In the genomic region with DNA sequence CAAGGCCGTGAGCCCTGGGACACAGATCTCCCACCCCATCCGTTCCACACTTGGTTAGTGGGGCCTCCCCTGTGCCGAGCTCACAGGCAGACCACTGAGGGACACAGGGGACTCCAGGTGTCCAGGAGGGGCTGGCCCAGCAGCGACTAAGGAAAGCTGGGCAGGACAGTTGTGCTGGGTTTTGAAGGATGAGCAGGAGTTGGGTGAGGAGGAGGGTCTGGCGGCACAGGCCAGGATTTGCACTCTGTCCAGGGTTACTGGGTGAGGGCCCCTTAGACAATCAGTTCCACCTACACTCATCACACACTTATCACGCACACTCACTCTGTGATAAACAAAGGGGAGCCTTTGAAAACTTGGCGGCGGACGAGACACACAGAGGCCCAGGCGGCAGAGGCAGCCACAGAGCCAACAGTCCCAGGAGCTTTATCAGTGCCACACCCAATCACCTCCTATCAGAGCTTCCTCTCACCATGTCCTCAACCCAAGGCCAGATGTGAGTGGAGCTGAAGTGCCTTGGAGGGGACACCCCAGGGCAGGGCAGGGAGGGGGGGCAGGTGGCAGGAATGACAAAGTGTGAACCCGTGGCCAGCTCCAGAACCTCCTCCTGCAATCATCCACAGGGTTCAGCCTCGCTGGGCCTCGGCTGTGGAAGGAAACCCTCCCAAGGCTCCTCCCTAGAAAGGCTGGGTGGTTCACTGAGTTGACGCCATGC, we compare ENCODE assay signal across 1 cellular context.
TF ChIP-seq lines count a peak whose summit lies in the region.

No MANE protein-coding gene starts in this region.

TF ChIP-seq in HepG2, 621 proteins besides CTCF, POLR2A, EP300 and RAD21 (continued from another document):
- TF ChIP-seq, protein P1, sequence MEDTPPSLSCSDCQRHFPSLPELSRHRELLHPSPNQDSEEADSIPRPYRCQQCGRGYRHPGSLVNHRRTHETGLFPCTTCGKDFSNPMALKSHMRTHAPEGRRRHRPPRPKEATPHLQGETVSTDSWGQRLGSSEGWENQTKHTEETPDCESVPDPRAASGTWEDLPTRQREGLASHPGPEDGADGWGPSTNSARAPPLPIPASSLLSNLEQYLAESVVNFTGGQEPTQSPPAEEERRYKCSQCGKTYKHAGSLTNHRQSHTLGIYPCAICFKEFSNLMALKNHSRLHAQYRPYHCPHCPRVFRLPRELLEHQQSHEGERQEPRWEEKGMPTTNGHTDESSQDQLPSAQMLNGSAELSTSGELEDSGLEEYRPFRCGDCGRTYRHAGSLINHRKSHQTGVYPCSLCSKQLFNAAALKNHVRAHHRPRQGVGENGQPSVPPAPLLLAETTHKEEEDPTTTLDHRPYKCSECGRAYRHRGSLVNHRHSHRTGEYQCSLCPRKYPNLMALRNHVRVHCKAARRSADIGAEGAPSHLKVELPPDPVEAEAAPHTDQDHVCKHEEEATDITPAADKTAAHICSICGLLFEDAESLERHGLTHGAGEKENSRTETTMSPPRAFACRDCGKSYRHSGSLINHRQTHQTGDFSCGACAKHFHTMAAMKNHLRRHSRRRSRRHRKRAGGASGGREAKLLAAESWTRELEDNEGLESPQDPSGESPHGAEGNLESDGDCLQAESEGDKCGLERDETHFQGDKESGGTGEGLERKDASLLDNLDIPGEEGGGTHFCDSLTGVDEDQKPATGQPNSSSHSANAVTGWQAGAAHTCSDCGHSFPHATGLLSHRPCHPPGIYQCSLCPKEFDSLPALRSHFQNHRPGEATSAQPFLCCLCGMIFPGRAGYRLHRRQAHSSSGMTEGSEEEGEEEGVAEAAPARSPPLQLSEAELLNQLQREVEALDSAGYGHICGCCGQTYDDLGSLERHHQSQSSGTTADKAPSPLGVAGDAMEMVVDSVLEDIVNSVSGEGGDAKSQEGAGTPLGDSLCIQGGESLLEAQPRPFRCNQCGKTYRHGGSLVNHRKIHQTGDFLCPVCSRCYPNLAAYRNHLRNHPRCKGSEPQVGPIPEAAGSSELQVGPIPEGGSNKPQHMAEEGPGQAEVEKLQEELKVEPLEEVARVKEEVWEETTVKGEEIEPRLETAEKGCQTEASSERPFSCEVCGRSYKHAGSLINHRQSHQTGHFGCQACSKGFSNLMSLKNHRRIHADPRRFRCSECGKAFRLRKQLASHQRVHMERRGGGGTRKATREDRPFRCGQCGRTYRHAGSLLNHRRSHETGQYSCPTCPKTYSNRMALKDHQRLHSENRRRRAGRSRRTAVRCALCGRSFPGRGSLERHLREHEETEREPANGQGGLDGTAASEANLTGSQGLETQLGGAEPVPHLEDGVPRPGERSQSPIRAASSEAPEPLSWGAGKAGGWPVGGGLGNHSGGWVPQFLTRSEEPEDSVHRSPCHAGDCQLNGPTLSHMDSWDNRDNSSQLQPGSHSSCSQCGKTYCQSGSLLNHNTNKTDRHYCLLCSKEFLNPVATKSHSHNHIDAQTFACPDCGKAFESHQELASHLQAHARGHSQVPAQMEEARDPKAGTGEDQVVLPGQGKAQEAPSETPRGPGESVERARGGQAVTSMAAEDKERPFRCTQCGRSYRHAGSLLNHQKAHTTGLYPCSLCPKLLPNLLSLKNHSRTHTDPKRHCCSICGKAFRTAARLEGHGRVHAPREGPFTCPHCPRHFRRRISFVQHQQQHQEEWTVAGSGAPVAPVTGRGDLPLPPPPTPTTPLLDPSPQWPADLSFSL (CRISPR knock-in tag; IDR thresholded peaks at IDR 0.05) = no peak
- TF ChIP-seq KAT7 (CRISPR knock-in tag; IDR thresholded peaks at IDR 0.05; ENCODE audit: borderline replicate concordance) = no peak
- TF ChIP-seq, protein P2, sequence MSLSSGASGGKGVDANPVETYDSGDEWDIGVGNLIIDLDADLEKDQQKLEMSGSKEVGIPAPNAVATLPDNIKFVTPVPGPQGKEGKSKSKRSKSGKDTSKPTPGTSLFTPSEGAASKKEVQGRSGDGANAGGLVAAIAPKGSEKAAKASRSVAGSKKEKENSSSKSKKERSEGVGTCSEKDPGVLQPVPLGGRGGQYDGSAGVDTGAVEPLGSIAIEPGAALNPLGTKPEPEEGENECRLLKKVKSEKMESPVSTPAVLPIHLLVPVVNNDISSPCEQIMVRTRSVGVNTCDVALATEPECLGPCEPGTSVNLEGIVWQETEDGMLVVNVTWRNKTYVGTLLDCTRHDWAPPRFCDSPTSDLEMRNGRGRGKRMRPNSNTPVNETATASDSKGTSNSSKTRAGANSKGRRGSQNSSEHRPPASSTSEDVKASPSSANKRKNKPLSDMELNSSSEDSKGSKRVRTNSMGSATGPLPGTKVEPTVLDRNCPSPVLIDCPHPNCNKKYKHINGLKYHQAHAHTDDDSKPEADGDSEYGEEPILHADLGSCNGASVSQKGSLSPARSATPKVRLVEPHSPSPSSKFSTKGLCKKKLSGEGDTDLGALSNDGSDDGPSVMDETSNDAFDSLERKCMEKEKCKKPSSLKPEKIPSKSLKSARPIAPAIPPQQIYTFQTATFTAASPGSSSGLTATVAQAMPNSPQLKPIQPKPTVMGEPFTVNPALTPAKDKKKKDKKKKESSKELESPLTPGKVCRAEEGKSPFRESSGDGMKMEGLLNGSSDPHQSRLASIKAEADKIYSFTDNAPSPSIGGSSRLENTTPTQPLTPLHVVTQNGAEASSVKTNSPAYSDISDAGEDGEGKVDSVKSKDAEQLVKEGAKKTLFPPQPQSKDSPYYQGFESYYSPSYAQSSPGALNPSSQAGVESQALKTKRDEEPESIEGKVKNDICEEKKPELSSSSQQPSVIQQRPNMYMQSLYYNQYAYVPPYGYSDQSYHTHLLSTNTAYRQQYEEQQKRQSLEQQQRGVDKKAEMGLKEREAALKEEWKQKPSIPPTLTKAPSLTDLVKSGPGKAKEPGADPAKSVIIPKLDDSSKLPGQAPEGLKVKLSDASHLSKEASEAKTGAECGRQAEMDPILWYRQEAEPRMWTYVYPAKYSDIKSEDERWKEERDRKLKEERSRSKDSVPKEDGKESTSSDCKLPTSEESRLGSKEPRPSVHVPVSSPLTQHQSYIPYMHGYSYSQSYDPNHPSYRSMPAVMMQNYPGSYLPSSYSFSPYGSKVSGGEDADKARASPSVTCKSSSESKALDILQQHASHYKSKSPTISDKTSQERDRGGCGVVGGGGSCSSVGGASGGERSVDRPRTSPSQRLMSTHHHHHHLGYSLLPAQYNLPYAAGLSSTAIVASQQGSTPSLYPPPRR (CRISPR knock-in tag; IDR thresholded peaks at IDR 0.05; ENCODE audit: borderline replicate concordance) = no peak
- no peak for TF ChIP-seq POGZ (CRISPR knock-in tag; IDR thresholded peaks at IDR 0.05)
- no peak for TF ChIP-seq SRY (CRISPR knock-in tag; IDR thresholded peaks at IDR 0.05)
- TF ChIP-seq SIN3B (IDR thresholded peaks at IDR 0.05; ENCODE audit: low read length) = no peak
- TF ChIP-seq, protein P3, sequence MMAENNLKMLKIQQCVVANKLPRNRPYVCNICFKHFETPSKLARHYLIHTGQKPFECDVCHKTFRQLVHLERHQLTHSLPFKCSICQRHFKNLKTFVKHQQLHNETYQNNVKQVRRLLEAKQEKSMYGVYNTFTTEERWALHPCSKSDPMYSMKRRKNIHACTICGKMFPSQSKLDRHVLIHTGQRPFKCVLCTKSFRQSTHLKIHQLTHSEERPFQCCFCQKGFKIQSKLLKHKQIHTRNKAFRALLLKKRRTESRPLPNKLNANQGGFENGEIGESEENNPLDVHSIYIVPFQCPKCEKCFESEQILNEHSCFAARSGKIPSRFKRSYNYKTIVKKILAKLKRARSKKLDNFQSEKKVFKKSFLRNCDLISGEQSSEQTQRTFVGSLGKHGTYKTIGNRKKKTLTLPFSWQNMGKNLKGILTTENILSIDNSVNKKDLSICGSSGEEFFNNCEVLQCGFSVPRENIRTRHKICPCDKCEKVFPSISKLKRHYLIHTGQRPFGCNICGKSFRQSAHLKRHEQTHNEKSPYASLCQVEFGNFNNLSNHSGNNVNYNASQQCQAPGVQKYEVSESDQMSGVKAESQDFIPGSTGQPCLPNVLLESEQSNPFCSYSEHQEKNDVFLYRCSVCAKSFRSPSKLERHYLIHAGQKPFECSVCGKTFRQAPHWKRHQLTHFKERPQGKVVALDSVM (CRISPR knock-in tag; IDR thresholded peaks at IDR 0.05) = no peak
- no peak for TF ChIP-seq NR2F1 (CRISPR knock-in tag; IDR thresholded peaks at IDR 0.05)
